8 cellular contexts compared by ENCODE assay signal in genomic region chr6:168132531-168133184, GRCh38. TPM values are rescaled to one million over a fixed set of nuclear protein-coding genes. Genes with fewer than 3 reads are reported as not detected.
DNase-seq lines count a peak whose midpoint lies in the region; ATAC-seq lines count a peak whose summit lies in the region.

No MANE protein-coding gene starts in this region.

- ATAC-seq in HG02798 (IDR thresholded peaks at IDR 0.05; ENCODE audit: poor library complexity, unreplicated experiment) = no peak
- no peak for ATAC-seq in GM21825 (IDR thresholded peaks at IDR 0.05; ENCODE audit: unreplicated experiment)

- peak; percentile 64 for DNase-seq in AG20443 (ENCODE audit: low spot score)
- DNase-seq in NCI-H526 treated with DMSO at 0.1 percent for 48 hours (lab: John Stamatoyannopoulos, UW) = peak; percentile 46
- peak; percentile 2 for DNase-seq in foreskin melanocyte
- DNase-seq in occipital lobe (lab: John Stamatoyannopoulos, UW) = peak; percentile 67
- no peak for DNase-seq in activated CD4-positive, alpha-beta T cell treated with anti-CD3 and anti-CD28 coated beads for 4 hours
- DNase-seq in NK-92 (lab: John Stamatoyannopoulos, UW; ENCODE audit: unreplicated experiment) = no peak

RNA-seq across cellular contexts. Expression of gene FRMD1, which starts 53.6 kb away (rescaled TPM):
- total RNA-seq in occipital lobe = not detected

Comparison
In these comparisons a context has a peak if more than half of its experiments do, and no peak if none do; other contexts are left out.
1. DNase-seq: peak in AG20443 (single experiment), NCI-H526 treated with DMSO at 0.1 percent for 48 hours (single experiment), foreskin melanocyte (single experiment) and occipital lobe (single experiment); none in activated CD4-positive, alpha-beta T cell treated with anti-CD3 and anti-CD28 coated beads for 4 hours (0 of 2) and NK-92 (single experiment).